Comparison of ENCODE assay signal across 16 cellular contexts in genomic region chr3:54056521-54056920, GRCh38.
DNase-seq lines count a peak whose midpoint lies in the region; ATAC-seq lines count a peak whose summit lies in the region.
"Had no signal": no experiment of that assay in that cellular context is flagged by ENCODE, and none has a peak within 500 bp of the region (broad histone marks: within the 10 kb centered on the region; RNA-seq: fewer than 3 reads in every experiment).

No MANE protein-coding gene starts in this region.

- H3K36me3 ChIP-seq in MG63 (no peaks in the 10 kb centered on the region), aorta (ENCODE audit: control insufficient read depth in 1 of 2, insufficient read depth in 2 of 2, low read length in 1 of 2) (no peaks in the 10 kb centered on the region)

- no peaks in the 10 kb centered on the region for H3K9me3 ChIP-seq in MG63
- H3K9me3 ChIP-seq in aorta (ENCODE audit: control insufficient read depth, low read length) = peaks cover 1% of the 10 kb centered on the region

- 85 to 96% methylated on average over 2 of the region's 2 CpGs for WGBS in aorta, 2 donors

- no peak for ATAC-seq in aorta (ENCODE audit: low FRiP score)

- no peaks in the 10 kb centered on the region for H3K4me1 ChIP-seq in aorta (ENCODE audit: control insufficient read depth in 1 of 2, insufficient read depth in 2 of 2, low read length in 2 of 2)

- H3K27me3 ChIP-seq in MG63 (no peaks in the 10 kb centered on the region), aorta (ENCODE audit: control insufficient read depth in 1 of 2, insufficient read depth in 2 of 2, low read length in 1 of 2) (no peaks in the 10 kb centered on the region)

- intact Hi-C loops in aorta (cut with DNase I) = no loop called here

- peak; percentile 12 for DNase-seq in ELR (ENCODE audit: low read depth)
- peak; percentile 10 for DNase-seq in MG63
- DNase-seq in astrocyte of the hippocampus (ENCODE audit: low read depth, low spot score) = peak; percentile 14
- DNase-seq in kidney tubule cell (ENCODE audit: low spot score) = peak; percentile 91
- DNase-seq in MV-4-11 (lab: John Stamatoyannopoulos, UW) = no peak
- no peak for DNase-seq in aorta
- no peak for DNase-seq in hepatic stellate cell (ENCODE audit: low spot score)
- no peak for DNase-seq in kidney glomerular epithelial cell (lab: John Stamatoyannopoulos, UW)
- DNase-seq: C1 segment of cervical spinal cord, HCEC 1CT, NCI-H1436, NCI-H2029, NCI-H2171, NCI-H446 treated with DMSO at 0.1 percent for 48 hours, OCI-M1 had no signal

- H3K4me3 ChIP-seq in MG63 (no peak overlapping the region), aorta (ENCODE audit: low read length in 2 of 2) (no peak overlapping the region)

- H3K27ac ChIP-seq in aorta (ENCODE audit: low read depth in 1 of 2, low read length in 2 of 2) = no peak overlapping the region
- H3K27ac ChIP-seq: HL-60 had no signal

Comparison
In these comparisons a context has a peak if more than half of its experiments do, and no peak if none do; other contexts are left out.
1. DNase-seq: peak in ELR (single experiment), MG63 (single experiment), astrocyte of the hippocampus (single experiment) and kidney tubule cell (single experiment); none in MV-4-11 (single experiment), aorta (0 of 2), hepatic stellate cell (single experiment) and kidney glomerular epithelial cell (single experiment).